ENCODE assay signal across 1 cellular context in genomic region chr12:47856721-47857575, GRCh38.
TF ChIP-seq lines count a peak whose summit lies in the region.

No MANE protein-coding gene starts in this region.

TF ChIP-seq in HEK293, 187 proteins besides CTCF, POLR2A, EP300 and RAD21 (continued from another document):
- TF ChIP-seq ZIC2 (tag by site-specific recombination; IDR thresholded peaks at IDR 0.05), result peak; percentile 31; the same call in 1 of the 2 replicates
- no peak for TF ChIP-seq ZNF704 (tag by site-specific recombination; IDR thresholded peaks at IDR 0.05)
